In genomic region chr17:58517928-58518609, GRCh38 we compare ENCODE assay signal across 1 cellular context.
TF ChIP-seq lines count a peak whose summit lies in the region.

No MANE protein-coding gene starts in this region.

TF ChIP-seq in HepG2, 621 proteins besides CTCF, POLR2A, EP300 and RAD21 (continued from another document and continues in another):
- TF ChIP-seq DPF2 (CRISPR knock-in tag; IDR thresholded peaks at IDR 0.05; ENCODE audit: borderline replicate concordance, low read depth) (no peak), AFF4 (CRISPR knock-in tag; IDR thresholded peaks at IDR 0.05) (no peak), ZNF124 (CRISPR knock-in tag; IDR thresholded peaks at IDR 0.05) (no peak; the same call in 1 of the 2 replicates), GLMP (CRISPR knock-in tag; IDR thresholded peaks at IDR 0.05; ENCODE audit: borderline replicate concordance) (no peak), SNAPC5 (CRISPR knock-in tag; IDR thresholded peaks at IDR 0.05; ENCODE audit: borderline replicate concordance) (no peak), ZNF776 (CRISPR knock-in tag; IDR thresholded peaks at IDR 0.05) (no peak), CENPBD1 (CRISPR knock-in tag; IDR thresholded peaks at IDR 0.05; ENCODE audit: borderline replicate concordance, low read depth) (no peak), ZNF589 (CRISPR knock-in tag; conservative IDR thresholded peaks at IDR 0.05) (0 out of 2 replicates have a peak, but pooled peaks have one; percentile 56), ZMYM3 (CRISPR knock-in tag; IDR thresholded peaks at IDR 0.05) (no peak), ZNF724P (CRISPR knock-in tag; IDR thresholded peaks at IDR 0.05; ENCODE audit: borderline replicate concordance) (0 out of 2 replicates have a peak, but pooled peaks have one; percentile 36), CSRNP2 (CRISPR knock-in tag; conservative IDR thresholded peaks at IDR 0.05; ENCODE audit: low read depth) (no peak), ZNF710 (CRISPR knock-in tag; IDR thresholded peaks at IDR 0.05; ENCODE audit: borderline replicate concordance) (0 out of 2 replicates have a peak, but pooled peaks have one; percentile 73), TRIM22 (IDR thresholded peaks at IDR 0.05) (no peak), MTF1 (CRISPR knock-in tag; IDR thresholded peaks at IDR 0.05) (no peak), MIER3 (CRISPR knock-in tag; IDR thresholded peaks at IDR 0.05; ENCODE audit: borderline replicate concordance) (peak; percentile 50; the same call in 1 of the 2 replicates), ZNF761 (CRISPR knock-in tag; conservative IDR thresholded peaks at IDR 0.05) (peak; percentile 65; the same call in 1 of the 2 replicates), ZNF510 (CRISPR knock-in tag; IDR thresholded peaks at IDR 0.05; ENCODE audit: low read depth) (no peak), KAT2B (IDR thresholded peaks at IDR 0.05; ENCODE audit: borderline replicate concordance, low read depth, low read length) (no peak), TOPORS (CRISPR knock-in tag; IDR thresholded peaks at IDR 0.05) (no peak), ZNF280B (CRISPR knock-in tag; IDR thresholded peaks at IDR 0.05; ENCODE audit: borderline replicate concordance) (no peak), GMEB1 (CRISPR knock-in tag; IDR thresholded peaks at IDR 0.05; ENCODE audit: borderline replicate concordance) (peak; percentile 91), RBM39 (IDR thresholded peaks at IDR 0.05; ENCODE audit: low read depth, low read length, poor library complexity, severe bottlenecking) (peak; percentile 84), SRY (CRISPR knock-in tag; IDR thresholded peaks at IDR 0.05) (no peak), DDIT3 (CRISPR knock-in tag; IDR thresholded peaks at IDR 0.05) (no peak), E2F2 (CRISPR knock-in tag; IDR thresholded peaks at IDR 0.05; ENCODE audit: borderline replicate concordance) (no peak), SYNCRIP (IDR thresholded peaks at IDR 0.05; ENCODE audit: insufficient read depth, low read depth, low read length) (no peak), ZNF704 (CRISPR knock-in tag; IDR thresholded peaks at IDR 0.05; ENCODE audit: borderline replicate concordance) (peak; percentile 70; the same call in 1 of the 2 replicates), ZNF782 (CRISPR knock-in tag; IDR thresholded peaks at IDR 0.05; ENCODE audit: borderline replicate concordance) (no peak; the same call in 1 of the 2 replicates), REL (CRISPR knock-in tag; conservative IDR thresholded peaks at IDR 0.05) (no peak), HOXA3 (CRISPR knock-in tag; IDR thresholded peaks at IDR 0.05) (peak; percentile 72), FOXK2 (IDR thresholded peaks at IDR 0.05) (no peak; the same call in 1 of the 2 replicates), GLI4 (CRISPR knock-in tag; IDR thresholded peaks at IDR 0.05; ENCODE audit: borderline replicate concordance) (no peak), ZBTB10 (CRISPR knock-in tag; IDR thresholded peaks at IDR 0.05; ENCODE audit: borderline replicate concordance) (no peak), ZNF367 (CRISPR knock-in tag; IDR thresholded peaks at IDR 0.05; ENCODE audit: borderline replicate concordance) (no peak)
